In genomic region chr11:36702330-36703054, GRCh38 we compare ENCODE assay signal across 1 cellular context.
TF ChIP-seq lines count a peak whose summit lies in the region.

No MANE protein-coding gene starts in this region.

TF ChIP-seq in H1, 55 proteins besides CTCF, POLR2A, EP300 and RAD21 (continued from another document):
- TF ChIP-seq CBX5 (IDR thresholded peaks at IDR 0.05; ENCODE audit: low read depth, low read length) = no peak
- no peak for TF ChIP-seq PHF8 (conservative IDR thresholded peaks at IDR 0.05; ENCODE audit: low read depth, low read length)
- TF ChIP-seq NRF1 (IDR thresholded peaks at IDR 0.05; ENCODE audit: low read depth, low read length) = no peak
- TF ChIP-seq TEAD4 (IDR thresholded peaks at IDR 0.05; ENCODE audit: low read depth, low read length) = no peak
- no peak for TF ChIP-seq SP4 (IDR thresholded peaks at IDR 0.05; ENCODE audit: low read length)
- TF ChIP-seq MAX (IDR thresholded peaks at IDR 0.05) = no peak
- peak; percentile 54 for TF ChIP-seq JUND (IDR thresholded peaks at IDR 0.05; ENCODE audit: low read length)
- no peak for TF ChIP-seq CHD7 (IDR thresholded peaks at IDR 0.05; ENCODE audit: insufficient replicate concordance, low read length)
- no peak for TF ChIP-seq RNF2 (IDR thresholded peaks at IDR 0.05; ENCODE audit: borderline replicate concordance, low read depth, low read length, missing control alignments, poor library complexity, severe bottlenecking)
- TF ChIP-seq BRCA1 (IDR thresholded peaks at IDR 0.05; ENCODE audit: low read depth, low read length) = no peak
- TF ChIP-seq NANOG (IDR thresholded peaks at IDR 0.05; ENCODE audit: insufficient read depth, low read depth, low read length, poor library complexity, severe bottlenecking) = no peak
- no peak for TF ChIP-seq E2F6 (IDR thresholded peaks at IDR 0.05)
- no peak for TF ChIP-seq TCF12 (IDR thresholded peaks at IDR 0.05; ENCODE audit: low read depth, low read length)
- TF ChIP-seq RBBP5 (IDR thresholded peaks at IDR 0.05; ENCODE audit: borderline replicate concordance, low read depth, low read length) = no peak
- TF ChIP-seq BACH1 (IDR thresholded peaks at IDR 0.05; ENCODE audit: low read length) = no peak
- TF ChIP-seq ATF2 (IDR thresholded peaks at IDR 0.05; ENCODE audit: low read length) = no peak
- no peak for TF ChIP-seq SAP30 (IDR thresholded peaks at IDR 0.05; ENCODE audit: insufficient read depth, insufficient replicate concordance, low read length)
- no peak for TF ChIP-seq SRF (IDR thresholded peaks at IDR 0.05; ENCODE audit: low read depth, low read length)
- TF ChIP-seq FOSL1 (IDR thresholded peaks at IDR 0.05; ENCODE audit: insufficient read depth, low read depth, low read length) = no peak
- no peak for TF ChIP-seq ASH2L (IDR thresholded peaks at IDR 0.05; ENCODE audit: low read length)
- TF ChIP-seq CBX8 (IDR thresholded peaks at IDR 0.05; ENCODE audit: borderline replicate concordance, low read depth, low read length) = no peak
- no peak for TF ChIP-seq SIN3A (conservative IDR thresholded peaks at IDR 0.05 in 1 of 2, IDR thresholded peaks at IDR 0.05 in 1 of 2; ENCODE audit: low read depth in 1 of 2, low read length in 2 of 2)
- peak; percentile 83 for TF ChIP-seq YY1 (IDR thresholded peaks at IDR 0.05; ENCODE audit: low read depth, low read length)
- no peak for TF ChIP-seq RFX5 (IDR thresholded peaks at IDR 0.05; ENCODE audit: borderline replicate concordance, low read depth, low read length)
